In genomic region chr19:19538077-19538764, GRCh38 we compare ENCODE assay signal across 8 cellular contexts. TPM values are rescaled to one million over a fixed set of nuclear protein-coding genes. Genes with fewer than 3 reads are reported as not detected.
DNase-seq lines count a peak whose midpoint lies in the region; ATAC-seq and TF ChIP-seq lines count a peak whose summit lies in the region.

A gene with protein sequence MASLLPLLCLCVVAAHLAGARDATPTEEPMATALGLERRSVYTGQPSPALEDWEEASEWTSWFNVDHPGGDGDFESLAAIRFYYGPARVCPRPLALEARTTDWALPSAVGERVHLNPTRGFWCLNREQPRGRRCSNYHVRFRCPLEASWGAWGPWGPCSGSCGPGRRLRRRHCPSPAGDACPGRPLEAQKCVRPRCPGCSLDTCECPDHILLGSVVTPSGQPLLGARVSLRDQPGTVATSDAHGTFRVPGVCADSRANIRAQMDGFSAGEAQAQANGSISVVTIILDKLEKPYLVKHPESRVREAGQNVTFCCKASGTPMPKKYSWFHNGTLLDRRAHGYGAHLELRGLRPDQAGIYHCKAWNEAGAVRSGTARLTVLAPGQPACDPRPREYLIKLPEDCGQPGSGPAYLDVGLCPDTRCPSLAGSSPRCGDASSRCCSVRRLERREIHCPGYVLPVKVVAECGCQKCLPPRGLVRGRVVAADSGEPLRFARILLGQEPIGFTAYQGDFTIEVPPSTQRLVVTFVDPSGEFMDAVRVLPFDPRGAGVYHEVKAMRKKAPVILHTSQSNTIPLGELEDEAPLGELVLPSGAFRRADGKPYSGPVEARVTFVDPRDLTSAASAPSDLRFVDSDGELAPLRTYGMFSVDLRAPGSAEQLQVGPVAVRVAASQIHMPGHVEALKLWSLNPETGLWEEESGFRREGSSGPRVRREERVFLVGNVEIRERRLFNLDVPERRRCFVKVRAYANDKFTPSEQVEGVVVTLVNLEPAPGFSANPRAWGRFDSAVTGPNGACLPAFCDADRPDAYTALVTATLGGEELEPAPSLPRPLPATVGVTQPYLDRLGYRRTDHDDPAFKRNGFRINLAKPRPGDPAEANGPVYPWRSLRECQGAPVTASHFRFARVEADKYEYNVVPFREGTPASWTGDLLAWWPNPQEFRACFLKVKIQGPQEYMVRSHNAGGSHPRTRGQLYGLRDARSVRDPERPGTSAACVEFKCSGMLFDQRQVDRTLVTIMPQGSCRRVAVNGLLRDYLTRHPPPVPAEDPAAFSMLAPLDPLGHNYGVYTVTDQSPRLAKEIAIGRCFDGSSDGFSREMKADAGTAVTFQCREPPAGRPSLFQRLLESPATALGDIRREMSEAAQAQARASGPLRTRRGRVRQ (plus strand): TSS chr19:19538265. CDS start chr19:19538350, 85 bp downstream.

- H3K27ac ChIP-seq in H9 (ENCODE audit: insufficient read length, low read depth, low read length) (no peak within 1 kb of the TSS), hepatocyte (no peak within 1 kb of the TSS)

- no peak within 1 kb of the TSS for H3K18ac ChIP-seq in H9 (ENCODE audit: insufficient read length, low read depth, low read length)

- peaks cover 34% of the 10 kb centered on the region for H3K27me3 Mint-ChIP-seq in H9 (ENCODE audit: low read depth)
- peaks cover 5% of the 10 kb centered on the region for H3K27me3 Mint-ChIP-seq in activated T-cell treated with anti-CD3 and anti-CD28 coated beads, Interleukin-2, amount 50 U/mL, for 4 hours (ENCODE audit: low read depth)

- H3K27me3 ChIP-seq in H9 (ENCODE audit: insufficient read depth, low read length) (peaks cover 2% of the 10 kb centered on the region; the same call in 1 of the 2 replicates), hepatocyte (no peaks in the 10 kb centered on the region)

- no peaks in the 10 kb centered on the region; a peak in 1 of 5 replicates for H3K9me3 Mint-ChIP-seq in H9
- no peaks in the 10 kb centered on the region for H3K9me3 Mint-ChIP-seq in activated T-cell treated with anti-CD3 and anti-CD28 coated beads, Interleukin-2, amount 50 U/mL, for 4 hours

- H3K4me3 ChIP-seq in hepatocyte = peak within 1 kb of the TSS; percentile 41

- no peaks in the 10 kb centered on the region for H3K79me1 ChIP-seq in H9 (ENCODE audit: insufficient read depth, low read depth, low read length, poor library complexity, severe bottlenecking)

- H3K56ac ChIP-seq in H9 (ENCODE audit: insufficient read length, low read depth, low read length) = no peak within 1 kb of the TSS

- H3K23ac ChIP-seq in H9 (ENCODE audit: insufficient read length, low read depth, low read length) = no peak within 1 kb of the TSS

- peaks cover 14% of the 10 kb centered on the region for H3K23me2 ChIP-seq in H9 (ENCODE audit: insufficient read length, low read depth, low read length, poor library complexity, severe bottlenecking)

- H2BK20ac ChIP-seq in H9 (ENCODE audit: low read depth, low read length, poor library complexity, severe bottlenecking) = no peak within 1 kb of the TSS

- H3K9me3 ChIP-seq in H9 (ENCODE audit: control insufficient read depth, low read depth, low read length) (no peaks in the 10 kb centered on the region), hepatocyte (ENCODE audit: low read depth) (no peaks in the 10 kb centered on the region)

- H3K79me2 ChIP-seq in H9 (ENCODE audit: insufficient read depth, low read length) (no peaks in the 10 kb centered on the region), hepatocyte (no peaks in the 10 kb centered on the region)

- peaks cover 2 to 8% (median 4%) of the 10 kb centered on the region in 3 experiments; a peak in 5 of 7 replicates for H3K36me3 Mint-ChIP-seq in H9 (ENCODE audit: insufficient read depth in 1 of 3, low read depth in 3 of 3)
- no peaks in the 10 kb centered on the region for H3K36me3 Mint-ChIP-seq in activated T-cell treated with anti-CD3 and anti-CD28 coated beads, Interleukin-2, amount 50 U/mL, for 4 hours (ENCODE audit: insufficient read depth)

- no peak within 1 kb of the TSS for H4K91ac ChIP-seq in H9 (ENCODE audit: insufficient read length, low read depth, low read length)

- no peak within 1 kb of the TSS for H3K4ac ChIP-seq in H9 (ENCODE audit: low read depth, low read length)

- DNase-seq in AG08395 (ENCODE audit: low spot score) = peak; percentile 64
- peak; percentile 84 for DNase-seq in H9
- DNase-seq in activated T-cell treated with anti-CD3 and anti-CD28 coated beads, Interleukin-2, amount 50 U/mL, for 4 hours = peak; percentile 47
- peak; percentile 77 for DNase-seq in hepatocyte (ENCODE audit: low spot score)
- peak; percentile 56 for DNase-seq in stimulated activated CD4-positive, alpha-beta T cell treated with anti-CD3 and anti-CD28 coated beads, Interleukin-4, amount 100 ng/mL, for 1 hour
- no peak for DNase-seq in NCI-H226
- DNase-seq in midbrain (lab: John Stamatoyannopoulos, UW) = no peak

- no peak within 1 kb of the TSS for H4K5ac ChIP-seq in H9 (ENCODE audit: insufficient read length, low read depth, low read length)

- no peaks in the 10 kb centered on the region for H3K4me1 ChIP-seq in H9 (ENCODE audit: insufficient read depth, low read length)
- H3K4me1 ChIP-seq in hepatocyte (ENCODE audit: insufficient read depth) = peaks cover 22% of the 10 kb centered on the region

- H3K14ac ChIP-seq in H9 (ENCODE audit: insufficient read depth, low read length) = no peak within 1 kb of the TSS; the same call in none of the 2 replicates

- peak within 1 kb of the TSS; percentile 61 to 79 for H3K4me3 Mint-ChIP-seq in H9
- H3K4me3 Mint-ChIP-seq in activated T-cell treated with anti-CD3 and anti-CD28 coated beads, Interleukin-2, amount 50 U/mL, for 4 hours = peak within 1 kb of the TSS; percentile 60

- no peak within 1 kb of the TSS; a peak in 1 of 7 replicates for H3K27ac Mint-ChIP-seq in H9

- TF ChIP-seq CTCF in H9 (conservative IDR thresholded peaks at IDR 0.05) (no peak), hepatocyte (IDR thresholded peaks at IDR 0.05; ENCODE audit: poor library complexity) (no peak)

- no peak within 1 kb of the TSS for H4K8ac ChIP-seq in H9 (replicated peaks; ENCODE audit: insufficient read length, low read depth, low read length)

- H2AFZ ChIP-seq in H9 (ENCODE audit: low read length) = no peak within 1 kb of the TSS
- peak within 1 kb of the TSS; percentile 14 for H2AFZ ChIP-seq in hepatocyte

- no peak within 1 kb of the TSS for H2BK5ac ChIP-seq in H9 (ENCODE audit: insufficient read length, low read length)

- no peak within 1 kb of the TSS for H3K9ac ChIP-seq in H9 (ENCODE audit: extremely low read depth, insufficient read length, low read length)

- no peaks in the 10 kb centered on the region for H3K9me2 ChIP-seq in hepatocyte (replicated peaks; ENCODE audit: insufficient read depth)

- H4K20me1 ChIP-seq in H9 (ENCODE audit: control insufficient read depth, insufficient read depth, insufficient read length) (no peaks in the 10 kb centered on the region), hepatocyte (ENCODE audit: insufficient read depth, poor library complexity, severe bottlenecking) (no peaks in the 10 kb centered on the region)

- H2BK12ac ChIP-seq in H9 (ENCODE audit: insufficient read length, low read depth, low read length) = no peak within 1 kb of the TSS

- H3K4me1 Mint-ChIP-seq in H9 = peaks cover 7 to 15% of the 10 kb centered on the region in 2 experiments
- peaks cover 33% of the 10 kb centered on the region for H3K4me1 Mint-ChIP-seq in activated T-cell treated with anti-CD3 and anti-CD28 coated beads, Interleukin-2, amount 50 U/mL, for 4 hours (ENCODE audit: low read depth)

- H3K36me3 ChIP-seq in hepatocyte (replicated peaks; ENCODE audit: insufficient read depth, low read depth) = no peaks in the 10 kb centered on the region

- WGBS in H9 (ENCODE audit: extremely low coverage, insufficient read length, low lambda C conversion rate) = no CpG with 5 or more reads among the region's 56 CpGs
- 4% methylated on average over 31 of the region's 56 CpGs for WGBS in hepatocyte (ENCODE audit: low lambda C conversion rate, missing lambda C conversion rate)

- no peak within 1 kb of the TSS for H2AK5ac ChIP-seq in H9 (ENCODE audit: insufficient read length, low read length)

- ATAC-seq in activated T-cell treated with anti-CD3 and anti-CD28 coated beads, Interleukin-2, amount 50 U/mL, for 4 hours = no peak
- no peak for ATAC-seq in GM19463 (IDR thresholded peaks at IDR 0.05; ENCODE audit: unreplicated experiment)

- no peak within 1 kb of the TSS for H3T11ph ChIP-seq in H9 (ENCODE audit: low read length)

- no peak within 1 kb of the TSS for H2BK15ac ChIP-seq in H9 (ENCODE audit: low read depth, low read length)

- H3K4me2 ChIP-seq in H9 (ENCODE audit: insufficient read depth, insufficient read length, low read length) (peak within 1 kb of the TSS; percentile 59), hepatocyte (peak within 1 kb of the TSS; percentile 96)

- H2BK120ac ChIP-seq in H9 (ENCODE audit: low read depth, low read length, poor library complexity, severe bottlenecking) = no peak within 1 kb of the TSS

RNA-seq across cellular contexts. Expression of the gene that starts here (rescaled TPM):
- total RNA-seq in H9 (2021) (5.9 and 6.4 TPM in 2 replicates), hepatocyte (5.4 and 5.7 TPM in 2 replicates)
- under 1 TPM; 0.13 to 0.19 (median 0.18) TPM for total RNA-seq in activated T-cell treated with anti-CD3 and anti-CD28 coated beads, Interleukin-2, amount 50 U/mL, for 4 hours
- polyA plus RNA-seq in hepatocyte = 16.5 and 22.5 TPM in 2 replicates

Comparison
In these comparisons a context has a peak if more than half of its experiments do, and no peak if none do; other contexts are left out.
1. Peak in DNase-seq in activated T-cell treated with anti-CD3 and anti-CD28 coated beads, Interleukin-2, amount 50 U/mL, for 4 hours; RNA of the gene not detected or under 1 TPM.
2. DNase-seq: peak in AG08395 (single experiment), H9 (single experiment), hepatocyte (single experiment) and stimulated activated CD4-positive, alpha-beta T cell treated with anti-CD3 and anti-CD28 coated beads, Interleukin-4, amount 100 ng/mL, for 1 hour (single experiment); none in NCI-H226 (single experiment) and midbrain (single experiment).